ENCODE assay signal across 14 cellular contexts in the genomic region with DNA sequence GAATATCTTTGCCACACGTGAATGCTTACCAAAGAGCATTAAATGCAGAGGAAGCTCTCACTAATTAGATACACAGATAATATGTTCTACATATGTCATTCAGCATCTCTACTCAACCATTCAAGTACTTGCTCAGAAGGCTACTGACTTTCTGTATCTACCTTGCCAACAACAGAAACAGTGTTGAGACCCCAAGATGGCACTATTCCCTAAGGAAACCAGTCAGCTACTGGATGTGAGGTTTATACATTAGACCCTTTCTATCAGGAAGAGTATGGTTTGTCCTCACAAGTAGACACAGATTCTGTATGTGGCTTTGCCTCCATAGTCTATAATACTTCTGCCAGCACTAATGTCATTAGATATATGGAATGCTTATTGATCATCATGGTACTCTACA.
A peak's percentile ranks its signal among the peaks of the same experiment; 100 is the strongest.
DNase-seq lines count a peak whose midpoint lies in the region; ATAC-seq, FAIRE-seq and TF ChIP-seq lines count a peak whose summit lies in the region.
"Had no signal": no experiment of that assay in that cellular context is flagged by ENCODE, and none has a peak within 500 bp of the region (broad histone marks: within the 10 kb centered on the region; RNA-seq: fewer than 3 reads in every experiment).

No MANE protein-coding gene starts in this region.

- no peaks in the 10 kb centered on the region for H3K79me2 ChIP-seq in HepG2 (ENCODE audit: insufficient read depth, low read length)
- no peaks in the 10 kb centered on the region for H3K79me2 ChIP-seq in fibroblast of lung (ENCODE audit: control insufficient read depth, insufficient read depth, low read length)

- H3K4me3 ChIP-seq in liver (ENCODE audit: low read depth in 1 of 3, low read length in 3 of 3) (no peak overlapping the region), HepG2 (replicated peaks in 1 of 3; ENCODE audit: insufficient read depth in 1 of 3, low read depth in 2 of 3, low read length in 3 of 3) (no peak overlapping the region), fibroblast of lung (replicated peaks in 1 of 4; ENCODE audit: control extremely low read depth in 1 of 4, insufficient read depth in 1 of 4, low read depth in 3 of 4, low read length in 4 of 4) (no peak overlapping the region)

- 68% methylated on average over 1 of the region's 1 CpG for WGBS in liver
- WGBS in HepG2 (ENCODE audit: low lambda C conversion rate): 5% methylated on average over 1 of the region's 1 CpG

- ATAC-seq in HepG2: no peak
- no peak for ATAC-seq in GM19328 (IDR thresholded peaks at IDR 0.05; ENCODE audit: unreplicated experiment)
- ATAC-seq in HG03095 (IDR thresholded peaks at IDR 0.05; ENCODE audit: unreplicated experiment): no peak

- intact Hi-C loops in HepG2 (cut with micrococcal nuclease; ENCODE audit: unreplicated experiment): no loop called here

- no TSS peak for BruUV-seq in HepG2 (replicated peaks; lab: Mats Ljungman, UMichigan)

- no peak overlapping the region for H3K9ac ChIP-seq in liver (ENCODE audit: low read depth in 1 of 2, low read length in 2 of 2)
- H3K9ac ChIP-seq in HepG2 (ENCODE audit: insufficient read depth, low read depth, low read length): no peak overlapping the region
- no peak overlapping the region for H3K9ac ChIP-seq in fibroblast of lung (ENCODE audit: insufficient read depth, low read length)

- TF ChIP-seq POLR2A in HepG2 (IDR thresholded peaks at IDR 0.05; ENCODE audit: insufficient read depth in 1 of 2, low read depth in 2 of 2, low read length in 2 of 2): no peak

- no peaks in the 10 kb centered on the region for H3K27me3 ChIP-seq in liver (ENCODE audit: control insufficient read depth in 4 of 4, insufficient read depth in 4 of 4, low read length in 3 of 4)
- no peaks in the 10 kb centered on the region for H3K27me3 ChIP-seq in HepG2 (ENCODE audit: control insufficient read depth in 1 of 2, insufficient read depth in 2 of 2, low read length in 2 of 2)
- H3K27me3 ChIP-seq in fibroblast of lung (ENCODE audit: control insufficient read depth, insufficient read depth, low read length): no peaks in the 10 kb centered on the region

- H4K20me1 ChIP-seq in HepG2 (ENCODE audit: insufficient read depth, low read length): no peaks in the 10 kb centered on the region
- H4K20me1 ChIP-seq in fibroblast of lung (ENCODE audit: control insufficient read depth, extremely low read depth, insufficient read depth, low read length): no peaks in the 10 kb centered on the region

- H3K27ac ChIP-seq in liver (ENCODE audit: low read depth in 1 of 2, low read length in 2 of 2) (no peak overlapping the region), HepG2 (ENCODE audit: extremely low read length, insufficient read depth, low read length) (no peak overlapping the region), fibroblast of lung (ENCODE audit: insufficient read depth, low read length) (no peak overlapping the region)
- H3K27ac ChIP-seq: HL-60, RWPE1 had no signal

- TF ChIP-seq CTCF in liver (IDR thresholded peaks at IDR 0.05; ENCODE audit: low read depth, low read length, missing input control): peak; percentile 4
- TF ChIP-seq CTCF in HepG2 (CRISPR knock-in tag; IDR thresholded peaks at IDR 0.05): no peak
- TF ChIP-seq CTCF in fibroblast of lung (conservative IDR thresholded peaks at IDR 0.05 in 1 of 2, IDR thresholded peaks at IDR 0.05 in 1 of 2; ENCODE audit: low read depth in 1 of 2, low read length in 2 of 2): peak in 1 of 2 donors; percentile 29

- DNase-seq in HepG2 (ENCODE audit: low spot score) (no peak), RKO (ENCODE audit: low spot score) (peak; percentile 40), fibroblast of lung (ENCODE audit: low read depth in 2 of 2) (peak; percentile 6 to 56), cortex of kidney (lab: John Stamatoyannopoulos, UW) (no peak), amygdala (lab: John Stamatoyannopoulos, UW) (no peak)
- DNase-seq: posterior cingulate gyrus, substantia nigra had no signal

- CTCF ChIA-PET in HepG2 (lab: Yijun Ruan, JAX; ENCODE audit: low intra/inter-chr PET ratio, low total read pairs): no interaction called here

- peak; percentile 59 to 65 for TF ChIP-seq RAD21 in liver (IDR thresholded peaks at IDR 0.05)
- no peak for TF ChIP-seq RAD21 in HepG2 (CRISPR knock-in tag; IDR thresholded peaks at IDR 0.05)

- in situ Hi-C loops in HepG2 (cut with HindIII; ENCODE audit: extremely low pct_ligation_motif_present, low pct_unique_long_range_greater_than_20kb): no loop called here

- H3K9me3 ChIP-seq in liver (ENCODE audit: control insufficient read depth in 4 of 4, low read length in 3 of 4) (peaks cover 0 to 3% (median 0%) of the 10 kb centered on the region in 4 donors), HepG2 (ENCODE audit: low read length) (peaks cover 36% of the 10 kb centered on the region; the same call in 1 of the 2 replicates), fibroblast of lung (ENCODE audit: control insufficient read depth, insufficient read depth, low read depth, low read length) (no peaks in the 10 kb centered on the region)

- H3K36me3 ChIP-seq in liver (ENCODE audit: control insufficient read depth in 4 of 4, insufficient read depth in 3 of 4, low read depth in 1 of 4, low read length in 3 of 4): no peaks in the 10 kb centered on the region
- H3K36me3 ChIP-seq in HepG2 (replicated peaks in 1 of 2; ENCODE audit: control insufficient read depth in 1 of 2, insufficient read depth in 2 of 2, low read length in 2 of 2): no peaks in the 10 kb centered on the region
- no peaks in the 10 kb centered on the region for H3K36me3 ChIP-seq in fibroblast of lung (ENCODE audit: control insufficient read depth, insufficient read depth, low read length)

- FAIRE-seq in HepG2 (lab: Jason Lieb, UNC): no peak
- FAIRE-seq: frontal cortex, GM19239 had no signal

- H2AFZ ChIP-seq in HepG2 (ENCODE audit: low read length) (no peak overlapping the region), fibroblast of lung (ENCODE audit: low read length) (no peak overlapping the region)

- TF ChIP-seq EP300 in HepG2 (IDR thresholded peaks at IDR 0.05; ENCODE audit: low read depth in 2 of 2, low read length in 2 of 2) (no peak), HepG2 (CRISPR knock-in tag; IDR thresholded peaks at IDR 0.05; ENCODE audit: borderline replicate concordance) (no peak)

- H3K4me1 ChIP-seq in liver (ENCODE audit: control insufficient read depth in 4 of 4, insufficient read depth in 4 of 4, low read length in 3 of 4): no peaks in the 10 kb centered on the region
- no peaks in the 10 kb centered on the region for H3K4me1 ChIP-seq in HepG2 (ENCODE audit: insufficient read depth, low read length)
- no peaks in the 10 kb centered on the region for H3K4me1 ChIP-seq in fibroblast of lung (ENCODE audit: control insufficient read depth, extremely low read depth, insufficient read depth, low read length)

- no peak overlapping the region for H3K4me2 ChIP-seq in HepG2 (ENCODE audit: low read depth, low read length)
- no peak overlapping the region for H3K4me2 ChIP-seq in fibroblast of lung (ENCODE audit: extremely low read depth, insufficient read depth, low read length)

- POLR2A ChIA-PET in HepG2 (lab: Yijun Ruan, JAX): no interaction called here

TF ChIP-seq in liver, 16 proteins besides CTCF, POLR2A, EP300 and RAD21 (continues in another document):
- TF ChIP-seq JUND (IDR thresholded peaks at IDR 0.05): no peak
- TF ChIP-seq, protein P1, sequence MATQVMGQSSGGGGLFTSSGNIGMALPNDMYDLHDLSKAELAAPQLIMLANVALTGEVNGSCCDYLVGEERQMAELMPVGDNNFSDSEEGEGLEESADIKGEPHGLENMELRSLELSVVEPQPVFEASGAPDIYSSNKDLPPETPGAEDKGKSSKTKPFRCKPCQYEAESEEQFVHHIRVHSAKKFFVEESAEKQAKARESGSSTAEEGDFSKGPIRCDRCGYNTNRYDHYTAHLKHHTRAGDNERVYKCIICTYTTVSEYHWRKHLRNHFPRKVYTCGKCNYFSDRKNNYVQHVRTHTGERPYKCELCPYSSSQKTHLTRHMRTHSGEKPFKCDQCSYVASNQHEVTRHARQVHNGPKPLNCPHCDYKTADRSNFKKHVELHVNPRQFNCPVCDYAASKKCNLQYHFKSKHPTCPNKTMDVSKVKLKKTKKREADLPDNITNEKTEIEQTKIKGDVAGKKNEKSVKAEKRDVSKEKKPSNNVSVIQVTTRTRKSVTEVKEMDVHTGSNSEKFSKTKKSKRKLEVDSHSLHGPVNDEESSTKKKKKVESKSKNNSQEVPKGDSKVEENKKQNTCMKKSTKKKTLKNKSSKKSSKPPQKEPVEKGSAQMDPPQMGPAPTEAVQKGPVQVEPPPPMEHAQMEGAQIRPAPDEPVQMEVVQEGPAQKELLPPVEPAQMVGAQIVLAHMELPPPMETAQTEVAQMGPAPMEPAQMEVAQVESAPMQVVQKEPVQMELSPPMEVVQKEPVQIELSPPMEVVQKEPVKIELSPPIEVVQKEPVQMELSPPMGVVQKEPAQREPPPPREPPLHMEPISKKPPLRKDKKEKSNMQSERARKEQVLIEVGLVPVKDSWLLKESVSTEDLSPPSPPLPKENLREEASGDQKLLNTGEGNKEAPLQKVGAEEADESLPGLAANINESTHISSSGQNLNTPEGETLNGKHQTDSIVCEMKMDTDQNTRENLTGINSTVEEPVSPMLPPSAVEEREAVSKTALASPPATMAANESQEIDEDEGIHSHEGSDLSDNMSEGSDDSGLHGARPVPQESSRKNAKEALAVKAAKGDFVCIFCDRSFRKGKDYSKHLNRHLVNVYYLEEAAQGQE (IDR thresholded peaks at IDR 0.05): no peak

TF ChIP-seq in HepG2, 621 proteins besides CTCF, POLR2A, EP300 and RAD21 (continues in another document):
- TF ChIP-seq ZBTB38 (CRISPR knock-in tag; IDR thresholded peaks at IDR 0.05) (no peak), HCFC1 (IDR thresholded peaks at IDR 0.05; ENCODE audit: low read depth, low read length) (no peak), PHF21A (CRISPR knock-in tag; IDR thresholded peaks at IDR 0.05) (no peak), RNF219 (CRISPR knock-in tag; IDR thresholded peaks at IDR 0.05) (no peak)

Comparison
In these comparisons a context has a peak if more than half of its experiments do, and no peak if none do; other contexts are left out.
1. DNase-seq: peak in RKO (single experiment) and fibroblast of lung (2 of 2); none in HepG2 (single experiment), cortex of kidney (single experiment) and amygdala (0 of 56).